Comparison of ENCODE assay signal across 10 cellular contexts in the genomic region with DNA sequence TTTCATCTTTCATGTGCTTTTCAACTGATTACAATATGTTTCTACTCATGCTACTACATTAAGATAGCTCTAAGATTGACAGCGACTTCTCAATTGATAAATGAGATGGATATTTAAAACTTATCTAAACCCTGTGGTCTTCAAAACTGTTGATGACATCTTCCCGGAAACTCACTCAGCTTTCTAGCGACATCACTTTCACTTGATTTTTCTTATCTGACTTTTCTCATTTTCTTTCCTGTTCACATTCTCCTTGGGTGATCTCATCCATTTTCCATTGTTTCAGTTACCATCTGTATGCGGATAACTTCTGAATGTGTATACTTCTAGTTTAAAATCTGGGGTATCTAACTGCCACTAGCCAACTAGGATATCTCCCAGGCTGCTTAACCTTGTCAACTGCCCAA. TPM values are rescaled to one million over a fixed set of nuclear protein-coding genes. Genes with fewer than 3 reads are reported as not detected.
A peak's percentile ranks its signal among the peaks of the same experiment; 100 is the strongest.
DNase-seq lines count a peak whose midpoint lies in the region; ATAC-seq and TF ChIP-seq lines count a peak whose summit lies in the region.
"Had no signal": no experiment of that assay in that cellular context is flagged by ENCODE, and none has a peak within 500 bp of the region (broad histone marks: within the 10 kb centered on the region; RNA-seq: fewer than 3 reads in every experiment).

No MANE protein-coding gene starts in this region.

- no peak overlapping the region for H2AFZ ChIP-seq in Loucy (ENCODE audit: low read length)

- TF ChIP-seq CTCF in Loucy (conservative IDR thresholded peaks at IDR 0.05; ENCODE audit: low read length), result no peak

- H3K4me1 ChIP-seq in BLaER1 (peaks cover 26% of the 10 kb centered on the region), Loucy (ENCODE audit: insufficient read depth, low read length, poor library complexity, severe bottlenecking) (peaks cover 48% of the 10 kb centered on the region)

- no peaks in the 10 kb centered on the region for H3K9me2 ChIP-seq in Loucy (replicated peaks; ENCODE audit: low read depth, low read length)

- no peak overlapping the region for H3K27ac ChIP-seq in BLaER1

- no peak overlapping the region for H3K4me3 ChIP-seq in BLaER1
- H3K4me3 ChIP-seq in Loucy (ENCODE audit: low read length, poor library complexity, severe bottlenecking), result peak overlapping the region; percentile 96

- H3K9ac ChIP-seq in BLaER1 (no peak overlapping the region), Loucy (ENCODE audit: low read depth, low read length, poor library complexity, severe bottlenecking) (peak overlapping the region; percentile 94)

- H3K4me2 ChIP-seq in BLaER1 (0 out of 2 replicates have a peak overlapping the region, but pooled peaks have one; percentile 77), Loucy (ENCODE audit: low read depth, low read length, poor library complexity, severe bottlenecking) (peak overlapping the region; percentile 77)

- H3K36me3 ChIP-seq in BLaER1, result peaks cover 38% of the 10 kb centered on the region
- H3K36me3 ChIP-seq in Loucy (ENCODE audit: insufficient read depth, low read length), result peaks cover 12% of the 10 kb centered on the region; the same call in 1 of the 2 replicates

- no peak for ATAC-seq in GM21528 (IDR thresholded peaks at IDR 0.05; ENCODE audit: low FRiP score, unreplicated experiment)
- ATAC-seq in HG03095 (IDR thresholded peaks at IDR 0.05; ENCODE audit: unreplicated experiment), result no peak

- H3F3A ChIP-seq in Loucy (ENCODE audit: low read depth), result no peaks in the 10 kb centered on the region

- H3K79me2 ChIP-seq in Loucy (ENCODE audit: insufficient read depth, low read length), result peaks cover 87% of the 10 kb centered on the region

- DNase-seq in amniotic epithelial cell (ENCODE audit: low read depth), result peak; percentile 54
- DNase-seq in lung microvascular endothelial cell (ENCODE audit: low read depth in 2 of 2), result peak; percentile 57 to 83
- DNase-seq in NCI-H146 (lab: John Stamatoyannopoulos, UW), result no peak
- no peak for DNase-seq in DMS 273 (lab: John Stamatoyannopoulos, UW; ENCODE audit: unreplicated experiment)
- DNase-seq: hypothalamus, NCI-H1436 had no signal

- H4K20me1 ChIP-seq in BLaER1 (peaks cover 86% of the 10 kb centered on the region), Loucy (ENCODE audit: insufficient read depth, low read length, poor library complexity, severe bottlenecking) (peaks cover 82% of the 10 kb centered on the region)

- H3K27me3 ChIP-seq in BLaER1, result no peaks in the 10 kb centered on the region
- no peaks in the 10 kb centered on the region for H3K27me3 ChIP-seq in Loucy (ENCODE audit: insufficient read depth, low read length, poor library complexity, severe bottlenecking)

- no peaks in the 10 kb centered on the region for H3K9me3 ChIP-seq in BLaER1
- no peaks in the 10 kb centered on the region for H3K9me3 ChIP-seq in Loucy (ENCODE audit: insufficient read depth, low read depth, low read length)

RNA-seq across cellular contexts. Expression of a gene that starts 3.1 kb away (rescaled TPM):
- total RNA-seq in lung microvascular endothelial cell, result 70.2 and 71.7 TPM in 2 replicates

RNA-seq across cellular contexts. Expression of a gene that starts 4.4 kb away (rescaled TPM):
- 9.7 and 14.2 TPM in 2 replicates for total RNA-seq in lung microvascular endothelial cell

Comparison
In these comparisons a context has a peak if more than half of its experiments do, and no peak if none do; other contexts are left out.
1. DNase-seq: peak in amniotic epithelial cell (single experiment) and lung microvascular endothelial cell (2 of 2); none in NCI-H146 (single experiment) and DMS 273 (single experiment).